ENCODE assay signal across 8 cellular contexts in genomic region chr22:42994917-42995562, GRCh38. TPM values are rescaled to one million over a fixed set of nuclear protein-coding genes. Genes with fewer than 3 reads are reported as not detected.
DNase-seq lines count a peak whose midpoint lies in the region; ATAC-seq and TF ChIP-seq lines count a peak whose summit lies in the region.

No MANE protein-coding gene starts in this region.

- CTCF ChIA-PET in AG04450 (lab: Charles Lee), result interaction anchor here (0.6 kb wide), 1 partner anchor 21 kb away, joined by 3 read pairs; no protein-coding TSS in a partner anchor

- no peaks in the 10 kb centered on the region for H3K36me3 ChIP-seq in body of pancreas (replicated peaks in 1 of 2; ENCODE audit: insufficient read depth in 1 of 2, low read depth in 2 of 2)
- no peaks in the 10 kb centered on the region for H3K36me3 ChIP-seq in kidney epithelial cell (ENCODE audit: control insufficient read depth, insufficient read depth, low read length)
- H3K36me3 ChIP-seq in subcutaneous abdominal adipose tissue (ENCODE audit: control insufficient read depth in 5 of 5, insufficient read depth in 5 of 5, low read length in 5 of 5), result no peaks in the 10 kb centered on the region

- 6 to 7% methylated on average over 8 to 9 of the region's 9 CpGs for WGBS in body of pancreas, 2 donors

- TF ChIP-seq CTCF in AG04450 (IDR thresholded peaks at IDR 0.05; ENCODE audit: low read depth, low read length) (no peak), body of pancreas (IDR thresholded peaks at IDR 0.05) (peak in 1 of 7 experiments; percentile 5), kidney epithelial cell (IDR thresholded peaks at IDR 0.05; ENCODE audit: insufficient read depth, low read length, poor library complexity, severe bottlenecking) (no peak)

- H3K4me3 ChIP-seq in AG04450 (ENCODE audit: low read depth, low read length) (peak overlapping the region; percentile 55), body of pancreas (no peak overlapping the region), kidney epithelial cell (ENCODE audit: low read depth, low read length) (no peak overlapping the region), subcutaneous abdominal adipose tissue (ENCODE audit: low read depth in 1 of 5, low read length in 5 of 5) (peak overlapping the region in 4 of 5 donors; percentile 29 to 56 (median 33))

- TF ChIP-seq POLR2A in body of pancreas (IDR thresholded peaks at IDR 0.05), result peak; percentile 73 to 91 (median 81)

- intact Hi-C loops in body of pancreas (cut with DNase I), result no loop called here

- peaks cover 7% of the 10 kb centered on the region; the same call in 1 of the 2 replicates for H3K9me3 ChIP-seq in AG04450 (ENCODE audit: control insufficient read depth, insufficient read depth, low read length)
- H3K9me3 ChIP-seq in body of pancreas, result no peaks in the 10 kb centered on the region
- peaks cover 0 to 4% (median 0%) of the 10 kb centered on the region in 5 donors for H3K9me3 ChIP-seq in subcutaneous abdominal adipose tissue (ENCODE audit: control insufficient read depth in 5 of 5, low read length in 5 of 5)

- in situ Hi-C loops in KBM-7 (cut with MboI; ENCODE audit: low pct_unique_long_range_greater_than_20kb, low sequenced_read_pairs), result no loop called here

- H3K27me3 ChIP-seq in AG04450 (ENCODE audit: control insufficient read depth, insufficient read depth, low read length) (no peaks in the 10 kb centered on the region), body of pancreas (no peaks in the 10 kb centered on the region), kidney epithelial cell (ENCODE audit: control insufficient read depth, insufficient read depth, low read length) (no peaks in the 10 kb centered on the region), subcutaneous abdominal adipose tissue (ENCODE audit: control insufficient read depth in 5 of 5, insufficient read depth in 4 of 5, low read length in 5 of 5) (no peaks in the 10 kb centered on the region)

- DNase-seq in AG04450 (ENCODE audit: low read depth, low spot score), result peak; percentile 82
- DNase-seq in KBM-7, result peak; percentile 79
- DNase-seq in body of pancreas, result peak; percentile 79 to 94 (median 86)
- peak; percentile 98 for DNase-seq in kidney epithelial cell (ENCODE audit: low read depth)
- DNase-seq in T-helper 2 cell, result no peak
- DNase-seq in stimulated activated CD8-positive, alpha-beta memory T cell treated with anti-CD3 and anti-CD28 coated beads, Interleukin-4, amount 100 ng/mL, for 48 hours, result no peak

- peaks cover 94% of the 10 kb centered on the region for H3K4me1 ChIP-seq in body of pancreas
- H3K4me1 ChIP-seq in subcutaneous abdominal adipose tissue (ENCODE audit: control insufficient read depth in 5 of 5, insufficient read depth in 5 of 5, low read length in 5 of 5), result peaks cover 11 to 50% (median 39%) of the 10 kb centered on the region in 5 donors

- ATAC-seq in body of pancreas (peak; percentile 85), HG02973 (IDR thresholded peaks at IDR 0.05; ENCODE audit: unreplicated experiment) (no peak)

- POLR2A ChIA-PET in AG04450 (lab: Yijun Ruan, JAX), result interaction anchor here (0.6 to 1.1 kb wide), 11 partner anchors 9 to 132 kb away, joined by 3 to 29 read pairs (median 4); partner anchors contain the start of gene PACSIN2

- peak overlapping the region in 4 of 5 donors; percentile 4 to 64 (median 26) for H3K9ac ChIP-seq in subcutaneous abdominal adipose tissue (ENCODE audit: low read length in 5 of 5)

- H3K27ac ChIP-seq in AG04450 (ENCODE audit: low read depth, low read length) (peak overlapping the region; percentile 93), body of pancreas (peak overlapping the region; percentile 93 to 96 (median 94)), subcutaneous abdominal adipose tissue (ENCODE audit: low read depth, low read length) (peak overlapping the region; percentile 60)

RNA-seq across cellular contexts. Expression of gene PACSIN2, which starts 19.9 kb away (rescaled TPM):
- 59.6 and 60.2 TPM in 2 replicates for polyA plus RNA-seq in AG04450 (2011; rRNA removed)
- 27.0 and 32.7 TPM in 2 replicates for polyA minus RNA-seq in AG04450 (2011; rRNA and poly(A)+ RNA removed)
- 100 to 1,000 TPM; 117 to 118 TPM for total RNA-seq in body of pancreas
- 62.9 and 72.2 TPM in 2 replicates for total RNA-seq in kidney epithelial cell

Comparison
In these comparisons a context has a peak if more than half of its experiments do, and no peak if none do; other contexts are left out.
1. DNase-seq: peak in AG04450 (single experiment), KBM-7 (single experiment), body of pancreas (4 of 4) and kidney epithelial cell (single experiment); none in T-helper 2 cell (0 of 5) and stimulated activated CD8-positive, alpha-beta memory T cell treated with anti-CD3 and anti-CD28 coated beads, Interleukin-4, amount 100 ng/mL, for 48 hours (single experiment).
2. H3K4me3 ChIP-seq: peak in AG04450 (single experiment) and subcutaneous abdominal adipose tissue (4 of 5); none in body of pancreas (0 of 2) and kidney epithelial cell (single experiment).
3. Peak in every context shown above with its lines, with median percentiles within 50 percentile points of each other: H3K27ac ChIP-seq.